Comparison of ENCODE assay signal across 1 cellular context in the genomic region with DNA sequence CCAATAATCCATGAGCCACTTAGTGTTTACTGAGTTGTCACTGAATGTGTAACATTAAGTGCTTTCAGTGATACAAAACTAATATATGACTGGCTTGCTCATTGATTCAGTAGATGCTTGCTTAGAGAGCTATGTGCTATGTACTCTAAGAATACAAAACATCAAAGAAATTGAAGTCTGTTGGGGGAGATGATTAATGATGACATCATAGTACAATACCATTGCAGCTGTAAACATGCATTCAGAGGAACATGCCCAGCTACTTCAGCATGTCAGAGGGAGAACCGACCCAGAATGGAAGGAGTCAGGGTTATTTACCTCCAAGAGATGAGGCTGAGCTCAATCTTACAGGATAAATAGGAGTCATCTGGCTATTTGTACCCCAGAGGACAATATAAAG.
TF ChIP-seq lines count a peak whose summit lies in the region.

No MANE protein-coding gene starts in this region.

TF ChIP-seq in HEK293, 187 proteins besides CTCF, POLR2A, EP300 and RAD21 (continued from another document):
- TF ChIP-seq, protein P1, sequence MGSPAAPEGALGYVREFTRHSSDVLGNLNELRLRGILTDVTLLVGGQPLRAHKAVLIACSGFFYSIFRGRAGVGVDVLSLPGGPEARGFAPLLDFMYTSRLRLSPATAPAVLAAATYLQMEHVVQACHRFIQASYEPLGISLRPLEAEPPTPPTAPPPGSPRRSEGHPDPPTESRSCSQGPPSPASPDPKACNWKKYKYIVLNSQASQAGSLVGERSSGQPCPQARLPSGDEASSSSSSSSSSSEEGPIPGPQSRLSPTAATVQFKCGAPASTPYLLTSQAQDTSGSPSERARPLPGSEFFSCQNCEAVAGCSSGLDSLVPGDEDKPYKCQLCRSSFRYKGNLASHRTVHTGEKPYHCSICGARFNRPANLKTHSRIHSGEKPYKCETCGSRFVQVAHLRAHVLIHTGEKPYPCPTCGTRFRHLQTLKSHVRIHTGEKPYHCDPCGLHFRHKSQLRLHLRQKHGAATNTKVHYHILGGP (tag by site-specific recombination; IDR thresholded peaks at IDR 0.05): peak; percentile 94
